Comparison of ENCODE assay signal across 1 cellular context in genomic region chr11:121476379-121477032, GRCh38.
TF ChIP-seq lines count a peak whose summit lies in the region.

No MANE protein-coding gene starts in this region.

TF ChIP-seq in H1, 55 proteins besides CTCF, POLR2A, EP300 and RAD21 (continued from another document):
- TF ChIP-seq CHD1 (IDR thresholded peaks at IDR 0.05; ENCODE audit: low read depth, low read length) (no peak), USF2 (IDR thresholded peaks at IDR 0.05; ENCODE audit: low read length) (no peak), KDM1A (IDR thresholded peaks at IDR 0.05; ENCODE audit: borderline replicate concordance, low read length) (no peak), FOSL1 (IDR thresholded peaks at IDR 0.05; ENCODE audit: insufficient read depth, low read depth, low read length) (no peak), RNF2 (IDR thresholded peaks at IDR 0.05; ENCODE audit: borderline replicate concordance, low read depth, low read length, missing control alignments, poor library complexity, severe bottlenecking) (no peak), ATF2 (IDR thresholded peaks at IDR 0.05; ENCODE audit: low read length) (no peak), SIN3A (conservative IDR thresholded peaks at IDR 0.05 in 1 of 2, IDR thresholded peaks at IDR 0.05 in 1 of 2; ENCODE audit: low read depth in 1 of 2, low read length in 2 of 2) (no peak)
